Comparison of ENCODE assay signal across 21 cellular contexts in the genomic region with DNA sequence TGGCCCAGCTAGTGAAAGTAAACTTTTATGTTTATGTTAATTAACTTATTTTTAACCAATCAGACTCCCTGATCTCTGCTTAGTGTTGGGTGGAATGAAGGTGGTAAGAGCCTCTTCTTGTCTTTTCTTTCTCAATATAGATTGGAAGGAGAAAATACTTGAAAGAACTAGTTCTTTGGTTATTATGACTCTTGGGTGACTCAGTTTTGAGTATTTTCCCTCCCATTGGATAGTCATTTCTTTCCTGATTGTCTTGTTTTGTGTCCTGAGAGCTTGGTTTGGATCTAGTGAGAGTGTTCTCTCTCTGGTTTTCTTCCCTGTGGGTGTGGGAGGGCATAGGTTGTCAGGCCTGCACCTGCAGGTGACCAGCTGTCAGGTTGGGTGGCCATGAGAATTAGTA.
DNase-seq lines count a peak whose midpoint lies in the region; ATAC-seq and TF ChIP-seq lines count a peak whose summit lies in the region.
"Had no signal": no experiment of that assay in that cellular context is flagged by ENCODE, and none has a peak within 500 bp of the region (broad histone marks: within the 10 kb centered on the region; RNA-seq: fewer than 3 reads in every experiment).

No MANE protein-coding gene starts in this region.

- H3K36me3 Mint-ChIP-seq in natural killer cell treated with Interleukin-12 subunit alpha and Interleukin-12 subunit beta and Interleukin-15 and Interleukin-18, amount 100 ng/mL, for 72 hours, result no peaks in the 10 kb centered on the region
- H3K36me3 Mint-ChIP-seq: CD4-positive, CD25-positive, alpha-beta regulatory T cell had no signal

- peak; percentile 0 for DNase-seq in HT1080 (ENCODE audit: low read depth)
- DNase-seq in epithelial cell of esophagus (ENCODE audit: low read depth), result peak; percentile 58
- DNase-seq in kidney tubule cell (ENCODE audit: low spot score), result peak; percentile 8
- no peak for DNase-seq in MG63
- no peak for DNase-seq in GOT3 (lab: John Stamatoyannopoulos, UW)
- no peak for DNase-seq in KBM-7
- DNase-seq in natural killer cell treated with Interleukin-12 subunit alpha and Interleukin-12 subunit beta and Interleukin-15 and Interleukin-18, amount 100 ng/mL, for 72 hours (ENCODE audit: low spot score), result no peak
- DNase-seq: CD4-positive, CD25-positive, alpha-beta regulatory T cell; COR-L47; DMS 273 treated with DMSO at 0.1 percent for 48 hours; DMS79 treated with DMSO at 0.1 percent for 48 hours; IMR-90; Karpas-422; NCI-H1417; NCI-H187; NCI-H446; NCI-H526; OCI-M1; SIG-M5; SK-N-SH had no signal

- TF ChIP-seq CTCF in epithelial cell of esophagus (IDR thresholded peaks at IDR 0.05; ENCODE audit: insufficient read depth, low read depth, low read length, missing control alignments), result no peak

- no peaks in the 10 kb centered on the region for H3K4me1 Mint-ChIP-seq in natural killer cell treated with Interleukin-12 subunit alpha and Interleukin-12 subunit beta and Interleukin-15 and Interleukin-18, amount 100 ng/mL, for 72 hours (ENCODE audit: low read depth in 2 of 2)
- H3K4me1 Mint-ChIP-seq: CD4-positive, CD25-positive, alpha-beta regulatory T cell had no signal

- H3K4me3 ChIP-seq in epithelial cell of esophagus (ENCODE audit: low read length) (no peak overlapping the region), MG63 (no peak overlapping the region)
- H3K4me3 ChIP-seq: HAP-1 had no signal

- in situ Hi-C loops in KBM-7 (cut with MboI; ENCODE audit: low pct_unique_long_range_greater_than_20kb, low sequenced_read_pairs), result no loop called here

- peaks cover 6% of the 10 kb centered on the region for H3K9me3 Mint-ChIP-seq in natural killer cell treated with Interleukin-12 subunit alpha and Interleukin-12 subunit beta and Interleukin-15 and Interleukin-18, amount 100 ng/mL, for 72 hours

- no peak overlapping the region for H3K27ac Mint-ChIP-seq in natural killer cell treated with Interleukin-12 subunit alpha and Interleukin-12 subunit beta and Interleukin-15 and Interleukin-18, amount 100 ng/mL, for 72 hours

- no peak overlapping the region for H3K4me3 Mint-ChIP-seq in natural killer cell treated with Interleukin-12 subunit alpha and Interleukin-12 subunit beta and Interleukin-15 and Interleukin-18, amount 100 ng/mL, for 72 hours
- H3K4me3 Mint-ChIP-seq: CD4-positive, CD25-positive, alpha-beta regulatory T cell had no signal

- no peaks in the 10 kb centered on the region for H3K27me3 ChIP-seq in MG63

- no peaks in the 10 kb centered on the region for H3K27me3 Mint-ChIP-seq in natural killer cell treated with Interleukin-12 subunit alpha and Interleukin-12 subunit beta and Interleukin-15 and Interleukin-18, amount 100 ng/mL, for 72 hours
- H3K27me3 Mint-ChIP-seq: CD4-positive, CD25-positive, alpha-beta regulatory T cell had no signal

- no peaks in the 10 kb centered on the region for H3K9me3 ChIP-seq in MG63
- H3K9me3 ChIP-seq: HAP-1, SK-N-SH had no signal

- ATAC-seq in natural killer cell treated with Interleukin-12 subunit alpha and Interleukin-12 subunit beta and Interleukin-15 and Interleukin-18, amount 100 ng/mL, for 72 hours, result no peak

- no peaks in the 10 kb centered on the region for H3K36me3 ChIP-seq in MG63
- H3K36me3 ChIP-seq: HAP-1 had no signal

Comparison
In these comparisons a context has a peak if more than half of its experiments do, and no peak if none do; other contexts are left out.
1. DNase-seq: peak in HT1080 (single experiment), epithelial cell of esophagus (single experiment) and kidney tubule cell (single experiment); none in MG63 (single experiment), GOT3 (single experiment), KBM-7 (single experiment) and natural killer cell treated with Interleukin-12 subunit alpha and Interleukin-12 subunit beta and Interleukin-15 and Interleukin-18, amount 100 ng/mL, for 72 hours (single experiment).